In the genomic region with DNA sequence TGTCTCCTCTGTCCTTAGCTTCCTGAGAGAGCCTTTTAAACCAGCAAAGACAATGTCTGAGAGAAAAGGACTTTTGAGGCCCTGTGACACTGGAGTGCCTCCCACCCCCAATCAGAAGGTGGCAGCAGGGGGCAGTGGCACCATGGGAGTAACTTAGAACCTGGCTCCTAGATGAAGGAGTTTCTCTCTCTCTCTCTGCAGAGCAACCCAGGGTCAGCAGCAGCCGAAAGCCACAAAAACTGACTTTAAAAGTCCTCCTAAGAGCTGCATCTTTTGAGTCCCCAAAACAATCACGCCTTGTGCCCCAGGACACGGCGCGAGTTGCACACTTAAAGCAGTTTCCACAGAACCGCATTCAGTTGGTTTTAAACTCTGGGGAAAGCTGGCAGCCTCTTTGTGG, we compare ENCODE assay signal across 9 cellular contexts. TPM values are rescaled to one million over a fixed set of nuclear protein-coding genes. Genes with fewer than 3 reads are reported as not detected.
DNase-seq lines count a peak whose midpoint lies in the region; ATAC-seq and TF ChIP-seq lines count a peak whose summit lies in the region.
"Had no signal": no experiment of that assay in that cellular context is flagged by ENCODE, and none has a peak within 500 bp of the region (broad histone marks: within the 10 kb centered on the region; RNA-seq: fewer than 3 reads in every experiment).

No MANE protein-coding gene starts in this region.

- peak; percentile 83 for TF ChIP-seq CTCF in HFFc6 (IDR thresholded peaks at IDR 0.05)
- TF ChIP-seq CTCF in epithelial cell of proximal tubule (conservative IDR thresholded peaks at IDR 0.05; ENCODE audit: low read depth, low read length): peak; percentile 77
- TF ChIP-seq CTCF in neural crest cell (conservative IDR thresholded peaks at IDR 0.05): peak; percentile 66

- H3K27ac Mint-ChIP-seq in HFFc6 (peak overlapping the region; percentile 8; the same call in 1 of the 2 replicates), neural crest cell (ENCODE audit: unreplicated experiment) (peak overlapping the region; percentile 64)
- H3K27ac Mint-ChIP-seq in natural killer cell treated with Interleukin-12 subunit alpha and Interleukin-12 subunit beta and Interleukin-15 and Interleukin-18, amount 100 ng/mL, for 72 hours: no peak overlapping the region
- H3K27ac Mint-ChIP-seq: naive thymus-derived CD4-positive, alpha-beta T cell had no signal

- H3K27me3 Mint-ChIP-seq in HFFc6 (ENCODE audit: insufficient read depth) (no peaks in the 10 kb centered on the region; the same call in 1 of the 2 replicates), neural crest cell (ENCODE audit: low read depth) (no peaks in the 10 kb centered on the region)
- H3K27me3 Mint-ChIP-seq in natural killer cell treated with Interleukin-12 subunit alpha and Interleukin-12 subunit beta and Interleukin-15 and Interleukin-18, amount 100 ng/mL, for 72 hours: peaks cover 0 to 10% of the 10 kb centered on the region in 2 donors

- H3K4me3 Mint-ChIP-seq in HFFc6 (no peak overlapping the region), neural crest cell (peak overlapping the region; percentile 73)
- no peak overlapping the region for H3K4me3 Mint-ChIP-seq in natural killer cell treated with Interleukin-12 subunit alpha and Interleukin-12 subunit beta and Interleukin-15 and Interleukin-18, amount 100 ng/mL, for 72 hours
- H3K4me3 Mint-ChIP-seq: naive thymus-derived CD4-positive, alpha-beta T cell had no signal

- no peak for ATAC-seq in natural killer cell treated with Interleukin-12 subunit alpha and Interleukin-12 subunit beta and Interleukin-15 and Interleukin-18, amount 100 ng/mL, for 72 hours
- ATAC-seq in GM19452 (IDR thresholded peaks at IDR 0.05; ENCODE audit: unreplicated experiment): no peak
- ATAC-seq: naive thymus-derived CD4-positive, alpha-beta T cell had no signal

- H3K36me3 Mint-ChIP-seq in HFFc6 (ENCODE audit: low read depth) (no peaks in the 10 kb centered on the region), neural crest cell (ENCODE audit: low read depth) (no peaks in the 10 kb centered on the region)
- no peaks in the 10 kb centered on the region for H3K36me3 Mint-ChIP-seq in natural killer cell treated with Interleukin-12 subunit alpha and Interleukin-12 subunit beta and Interleukin-15 and Interleukin-18, amount 100 ng/mL, for 72 hours
- H3K36me3 Mint-ChIP-seq: naive thymus-derived CD4-positive, alpha-beta T cell had no signal

- peaks cover 70% of the 10 kb centered on the region for H3K4me1 Mint-ChIP-seq in HFFc6 (ENCODE audit: low read depth)
- peaks cover 39% of the 10 kb centered on the region for H3K4me1 Mint-ChIP-seq in neural crest cell
- H3K4me1 Mint-ChIP-seq in natural killer cell treated with Interleukin-12 subunit alpha and Interleukin-12 subunit beta and Interleukin-15 and Interleukin-18, amount 100 ng/mL, for 72 hours (ENCODE audit: low read depth in 2 of 2): peaks cover 13 to 17% of the 10 kb centered on the region in 2 donors

- DNase-seq in DMS153 (lab: John Stamatoyannopoulos, UW): peak; percentile 34
- DNase-seq in HFFc6: peak; percentile 30
- DNase-seq in RPMI8226: peak; percentile 60
- DNase-seq in epithelial cell of proximal tubule (ENCODE audit: low read depth): no peak
- peak; percentile 42 for DNase-seq in neural crest cell (ENCODE audit: low read depth, low spot score)
- no peak for DNase-seq in kidney glomerular epithelial cell (lab: John Stamatoyannopoulos, UW)
- no peak for DNase-seq in natural killer cell treated with Interleukin-12 subunit alpha and Interleukin-12 subunit beta and Interleukin-15 and Interleukin-18, amount 100 ng/mL, for 72 hours (ENCODE audit: low spot score)

- H3K9me3 Mint-ChIP-seq in HFFc6: no peaks in the 10 kb centered on the region
- H3K9me3 Mint-ChIP-seq in neural crest cell: no peaks in the 10 kb centered on the region
- no peaks in the 10 kb centered on the region for H3K9me3 Mint-ChIP-seq in natural killer cell treated with Interleukin-12 subunit alpha and Interleukin-12 subunit beta and Interleukin-15 and Interleukin-18, amount 100 ng/mL, for 72 hours

- H3K4me3 ChIP-seq in epithelial cell of proximal tubule (ENCODE audit: low read depth, low read length): no peak overlapping the region

RNA-seq across cellular contexts. Expression of a gene that starts 5.3 kb away (rescaled TPM):
- under 1 TPM; 0.31 to 0.70 (median 0.37) TPM for total RNA-seq in HFFc6 (2021; fragmentation: NEBNext Ultra II Directional; extraction: Animal tissue kit (Norgen Biotek cat#: 25700))
- 0.29 TPM in 1 of 2 replicates, not detected in the other for total RNA-seq in epithelial cell of proximal tubule
- not detected in 2 replicates for total RNA-seq in neural crest cell
- not detected for total RNA-seq in natural killer cell treated with Interleukin-12 subunit alpha and Interleukin-12 subunit beta and Interleukin-15 and Interleukin-18, amount 100 ng/mL, for 72 hours
- total RNA-seq: naive thymus-derived CD4-positive, alpha-beta T cell had no signal

Comparison
In these comparisons a context has a peak if more than half of its experiments do, and no peak if none do; other contexts are left out.
1. DNase-seq: peak in DMS153 (single experiment), HFFc6 (single experiment), RPMI8226 (single experiment) and neural crest cell (single experiment); none in epithelial cell of proximal tubule (single experiment), kidney glomerular epithelial cell (single experiment) and natural killer cell treated with Interleukin-12 subunit alpha and Interleukin-12 subunit beta and Interleukin-15 and Interleukin-18, amount 100 ng/mL, for 72 hours (single experiment).
2. H3K27ac Mint-ChIP-seq: peak in HFFc6 (single experiment) and neural crest cell (single experiment); none in natural killer cell treated with Interleukin-12 subunit alpha and Interleukin-12 subunit beta and Interleukin-15 and Interleukin-18, amount 100 ng/mL, for 72 hours (0 of 2).
3. Peak in every context shown above with its lines, with median percentiles within 50 percentile points of each other: CTCF ChIP-seq.